In the genomic region with DNA sequence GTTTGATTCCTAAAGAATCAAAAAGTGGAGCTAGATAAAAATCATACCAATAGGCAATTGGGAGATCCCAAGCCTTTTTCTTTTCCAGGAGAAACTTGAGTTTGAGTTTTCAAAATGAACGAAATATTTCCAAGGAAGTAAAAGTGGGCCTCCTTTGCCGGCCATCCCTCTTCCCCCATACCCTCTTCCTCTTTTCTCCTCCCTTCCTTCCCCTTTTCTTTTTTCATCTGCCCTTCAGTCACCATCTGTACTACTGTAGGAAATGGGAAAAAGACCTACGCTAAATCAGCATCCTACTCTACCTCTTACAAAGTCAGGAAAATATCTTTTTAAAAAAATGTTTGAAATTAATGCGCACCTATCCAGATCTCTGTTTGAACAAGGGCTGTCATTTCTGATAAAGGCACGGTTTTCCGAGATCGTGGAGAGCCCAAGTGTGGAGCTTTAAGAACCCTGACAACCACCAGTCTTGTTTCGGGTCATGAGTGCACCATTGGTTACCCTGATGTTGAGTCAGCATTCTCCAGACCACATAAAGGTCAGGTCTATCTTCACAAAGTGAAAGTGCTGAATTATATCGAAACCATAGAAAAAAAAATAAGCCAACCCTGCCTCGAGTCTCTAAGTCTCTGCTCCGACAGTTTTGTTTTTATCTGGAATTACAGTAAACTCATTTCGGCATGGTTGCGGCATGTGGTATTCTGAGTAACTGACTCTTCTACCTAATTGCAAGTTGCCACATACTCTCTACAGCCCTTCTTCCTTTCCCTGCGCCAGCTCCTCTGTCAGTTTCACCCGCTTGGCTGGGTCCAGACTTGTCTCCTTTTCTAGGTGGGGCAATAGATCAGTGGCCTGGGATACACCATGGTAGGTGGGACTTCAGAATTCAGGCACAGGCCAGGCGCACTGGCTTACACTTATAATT, we compare ENCODE assay signal across 9 cellular contexts.
A peak's percentile ranks its signal among the peaks of the same experiment; 100 is the strongest.
DNase-seq lines count a peak whose midpoint lies in the region; ATAC-seq and TF ChIP-seq lines count a peak whose summit lies in the region.
"Had no signal": no experiment of that assay in that cellular context is flagged by ENCODE, and none has a peak within 500 bp of the region (broad histone marks: within the 10 kb centered on the region; RNA-seq: fewer than 3 reads in every experiment).

No MANE protein-coding gene starts in this region.

- no peaks in the 10 kb centered on the region for H3K27me3 ChIP-seq in CD8-positive, alpha-beta T cell (ENCODE audit: insufficient read depth, low read length)
- no peaks in the 10 kb centered on the region for H3K27me3 ChIP-seq in naive thymus-derived CD4-positive, alpha-beta T cell (ENCODE audit: control insufficient read depth in 2 of 2, insufficient read depth in 2 of 2, low read length in 2 of 2)
- no peaks in the 10 kb centered on the region for H3K27me3 ChIP-seq in suprapubic skin

- peak overlapping the region; percentile 68 for H3K27ac Mint-ChIP-seq in CD8-positive, alpha-beta T cell
- peak overlapping the region in 4 of 9 donors; percentile 7 to 65 (median 14) for H3K27ac Mint-ChIP-seq in naive thymus-derived CD4-positive, alpha-beta T cell
- H3K27ac Mint-ChIP-seq: brain had no signal

- peak overlapping the region; percentile 70 for H3K4me3 Mint-ChIP-seq in CD8-positive, alpha-beta T cell
- peak overlapping the region in 3 of 10 donors; percentile 20 to 49 (median 38) for H3K4me3 Mint-ChIP-seq in naive thymus-derived CD4-positive, alpha-beta T cell
- H3K4me3 Mint-ChIP-seq: brain had no signal

- CTCF ChIA-PET in CD8-positive, alpha-beta T cell (lab: Charles Lee): no interaction called here
- CTCF ChIA-PET in naive thymus-derived CD4-positive, alpha-beta T cell (lab: Charles Lee): interaction anchor here (1.0 kb wide), 1 partner anchor 151 kb away, joined by 3 read pairs; no protein-coding TSS in a partner anchor

- no peaks in the 10 kb centered on the region for H3K27me3 Mint-ChIP-seq in CD8-positive, alpha-beta T cell (ENCODE audit: low read depth)
- peaks cover 0 to 44% (median 0%) of the 10 kb centered on the region in 5 donors for H3K27me3 Mint-ChIP-seq in naive thymus-derived CD4-positive, alpha-beta T cell

- DNase-seq in CD8-positive, alpha-beta T cell: peak in 2 of 7 experiments; percentile 15 to 27
- DNase-seq in GM20000 (ENCODE audit: low spot score) (peak; percentile 82), suprapubic skin (ENCODE audit: low spot score in 2 of 2) (no peak), DMS153 (lab: John Stamatoyannopoulos, UW) (no peak), islet precursor cell (no peak)
- DNase-seq in activated CD8-positive, alpha-beta memory T cell treated with anti-CD3 and anti-CD28 coated beads for 48 hours (ENCODE audit: low read depth in 2 of 3, low spot score in 2 of 3): peak in 2 of 3 experiments; percentile 1 to 25
- DNase-seq in naive thymus-derived CD4-positive, alpha-beta T cell: peak in 1 of 9 donors; percentile 38

- no peak overlapping the region for H3K4me3 ChIP-seq in CD8-positive, alpha-beta T cell (ENCODE audit: low read depth, low read length)
- H3K4me3 ChIP-seq in naive thymus-derived CD4-positive, alpha-beta T cell (ENCODE audit: low read length): no peak overlapping the region
- H3K4me3 ChIP-seq in suprapubic skin: no peak overlapping the region

- no peak for TF ChIP-seq POLR2A in suprapubic skin (IDR thresholded peaks at IDR 0.05)

- no peak for TF ChIP-seq EP300 in suprapubic skin (IDR thresholded peaks at IDR 0.05)

- H3K9me3 Mint-ChIP-seq in CD8-positive, alpha-beta T cell: no peaks in the 10 kb centered on the region
- H3K9me3 Mint-ChIP-seq in naive thymus-derived CD4-positive, alpha-beta T cell: peaks cover 0 to 8% (median 3%) of the 10 kb centered on the region in 11 donors

- H3K4me1 Mint-ChIP-seq in CD8-positive, alpha-beta T cell (ENCODE audit: low read depth): peaks cover 21% of the 10 kb centered on the region
- peaks cover 22 to 51% (median 33%) of the 10 kb centered on the region in 7 donors for H3K4me1 Mint-ChIP-seq in naive thymus-derived CD4-positive, alpha-beta T cell
- H3K4me1 Mint-ChIP-seq: brain had no signal

- no peak overlapping the region for H3K27ac ChIP-seq in CD8-positive, alpha-beta T cell (ENCODE audit: low read depth, low read length)
- H3K27ac ChIP-seq in naive thymus-derived CD4-positive, alpha-beta T cell (ENCODE audit: low read depth, low read length): no peak overlapping the region
- H3K27ac ChIP-seq in suprapubic skin: no peak overlapping the region

- peak; percentile 92 for ATAC-seq in CD8-positive, alpha-beta T cell
- ATAC-seq in HG03565 (IDR thresholded peaks at IDR 0.05; ENCODE audit: unreplicated experiment): peak; percentile 97
- peak; percentile 84 for ATAC-seq in naive thymus-derived CD4-positive, alpha-beta T cell

- peaks cover 19% of the 10 kb centered on the region for H3K36me3 Mint-ChIP-seq in CD8-positive, alpha-beta T cell
- peaks cover 11 to 32% (median 23%) of the 10 kb centered on the region in 5 donors for H3K36me3 Mint-ChIP-seq in naive thymus-derived CD4-positive, alpha-beta T cell
- H3K36me3 Mint-ChIP-seq: brain had no signal

- TF ChIP-seq CTCF in CD8-positive, alpha-beta T cell (IDR thresholded peaks at IDR 0.05): no peak
- no peak for TF ChIP-seq CTCF in GM20000 (IDR thresholded peaks at IDR 0.05; ENCODE audit: extremely low read depth, missing control alignments)
- no peak for TF ChIP-seq CTCF in suprapubic skin (IDR thresholded peaks at IDR 0.05)

- intact Hi-C loops in CD8-positive, alpha-beta T cell (cut with DNase I, micrococcal nuclease): no loop called here
- intact Hi-C loops in naive thymus-derived CD4-positive, alpha-beta T cell (cut with micrococcal nuclease): loop anchor here in 1 of 2 donors (1.0 kb wide), 3 partner anchors 14 to 391 kb away; no protein-coding TSS in a partner anchor

- H3K9me3 ChIP-seq in CD8-positive, alpha-beta T cell (ENCODE audit: low read length): no peaks in the 10 kb centered on the region
- H3K9me3 ChIP-seq in naive thymus-derived CD4-positive, alpha-beta T cell (ENCODE audit: control insufficient read depth in 2 of 3, low read length in 3 of 3): no peaks in the 10 kb centered on the region
- H3K9me3 ChIP-seq in suprapubic skin: no peaks in the 10 kb centered on the region

- peaks cover under 1% of the 10 kb centered on the region for H3K4me1 ChIP-seq in CD8-positive, alpha-beta T cell (ENCODE audit: insufficient read depth, low read length)
- peaks cover under 1 to 2% of the 10 kb centered on the region in 2 donors for H3K4me1 ChIP-seq in naive thymus-derived CD4-positive, alpha-beta T cell (ENCODE audit: control insufficient read depth in 2 of 2, insufficient read depth in 2 of 2, low read length in 2 of 2)
- H3K4me1 ChIP-seq in suprapubic skin: peaks cover 4% of the 10 kb centered on the region

- 70% methylated on average over 16 of the region's 16 CpGs for WGBS in suprapubic skin

- H3K36me3 ChIP-seq in CD8-positive, alpha-beta T cell (ENCODE audit: insufficient read depth, low read length): no peaks in the 10 kb centered on the region
- H3K36me3 ChIP-seq in naive thymus-derived CD4-positive, alpha-beta T cell (ENCODE audit: control insufficient read depth in 2 of 3, insufficient read depth in 3 of 3, low read length in 3 of 3): peaks cover 0 to 4% (median 0%) of the 10 kb centered on the region in 3 experiments
- no peaks in the 10 kb centered on the region for H3K36me3 ChIP-seq in suprapubic skin

- POLR2A ChIA-PET in CD8-positive, alpha-beta T cell (lab: Charles Lee): interaction anchor here (0.6 kb wide), 1 partner anchor 15 kb away, joined by 3 read pairs; no protein-coding TSS in a partner anchor
- POLR2A ChIA-PET in naive thymus-derived CD4-positive, alpha-beta T cell (lab: Charles Lee): interaction anchor here (0.7 to 1.4 kb wide), 3 partner anchors 9 to 14 kb away, joined by 3 to 4 read pairs (median 3); no protein-coding TSS in a partner anchor

Comparison
In these comparisons a context has a peak if more than half of its experiments do, and no peak if none do; other contexts are left out.
1. DNase-seq: peak in GM20000 (single experiment) and activated CD8-positive, alpha-beta memory T cell treated with anti-CD3 and anti-CD28 coated beads for 48 hours (2 of 3); none in suprapubic skin (0 of 2), DMS153 (single experiment) and islet precursor cell (single experiment).
2. Peak in every context shown above with its lines, with median percentiles within 50 percentile points of each other: ATAC-seq.